Comparison of ENCODE assay signal across 23 cellular contexts in genomic region chr3:197606468-197606867, GRCh38. TPM values are rescaled to one million over a fixed set of nuclear protein-coding genes. Genes with fewer than 3 reads are reported as not detected.
"Had no signal": no experiment of that assay in that cellular context is flagged by ENCODE, and none has a peak within 500 bp of the region (broad histone marks: within the 10 kb centered on the region; RNA-seq: fewer than 3 reads in every experiment).

No MANE protein-coding gene starts in this region.

- DNase-seq: activated CD4-positive, alpha-beta memory T cell treated with anti-CD3 and anti-CD28 coated beads for 36 hours; activated CD4-positive, alpha-beta T cell treated with anti-CD3 and anti-CD28 coated beads for 36 hours; activated CD4-positive, alpha-beta T cell treated with anti-CD3 and anti-CD28 coated beads, Interleukin-2, amount 10 ng/mL, durations not matched to agents 24 days and 14 days; activated CD4-positive, CD25-positive, alpha-beta regulatory T cell; activated CD4-positive, CD25-positive, alpha-beta regulatory T cell treated with anti-CD3 and anti-CD28 coated beads, Interleukin-2, amount 50 U/mL, for 72 hours; activated CD8-positive, alpha-beta memory T cell treated with anti-CD3 and anti-CD28 coated beads for 24 hours; activated gamma-delta T cell; activated naive CD4-positive, alpha-beta T cell; activated naive CD4-positive, alpha-beta T cell treated with anti-CD3 and anti-CD28 coated beads, Interleukin-2, amount 10 ng/mL, durations not matched to agents 7 days and 5 days; activated naive CD8-positive, alpha-beta T cell treated with anti-CD3 and anti-CD28 coated beads, Interleukin-2, amount 10 ng/mL, durations not matched to agents 7 days and 5 days; activated T-cell treated with anti-CD3 and anti-CD28 coated beads, Interleukin-2, amount 50 U/mL, for 48 hours; central memory CD4-positive, alpha-beta T cell; cerebellar nuclear complex; colonic mucosa; effector CD8-positive, alpha-beta T cell; head of caudate nucleus; T-helper 2 cell had no signal

- H3K4me1 ChIP-seq: ascending aorta, breast epithelium, colonic mucosa had no signal

- H3K4me3 ChIP-seq: ascending aorta, breast epithelium, cardiac muscle cell, colonic mucosa had no signal

- H3K27ac ChIP-seq: ascending aorta, breast epithelium, cardiac muscle cell, colonic mucosa had no signal

- ATAC-seq: activated CD4-positive, alpha-beta T cell treated with anti-CD3 and anti-CD28 coated beads for 36 hours; activated naive CD4-positive, alpha-beta T cell treated with anti-CD3 and anti-CD28 coated beads, Interleukin-2, amount 50 U/mL, for 72 hours; esophagus mucosa had no signal

- H3K9me3 Mint-ChIP-seq: activated CD4-positive, alpha-beta memory T cell treated with anti-CD3 and anti-CD28 coated beads for 36 hours; activated naive CD4-positive, alpha-beta T cell treated with anti-CD3 and anti-CD28 coated beads, Interleukin-2, amount 10 ng/mL, durations not matched to agents 7 days and 5 days had no signal

- H3K9me3 ChIP-seq: ascending aorta, breast epithelium, colonic mucosa had no signal

- H3K27me3 ChIP-seq: ascending aorta, breast epithelium, cardiac muscle cell, colonic mucosa had no signal

- H3K4me3 Mint-ChIP-seq: activated CD4-positive, alpha-beta memory T cell treated with anti-CD3 and anti-CD28 coated beads for 36 hours; activated CD4-positive, alpha-beta T cell treated with anti-CD3 and anti-CD28 coated beads for 36 hours; activated CD4-positive, alpha-beta T cell treated with anti-CD3 and anti-CD28 coated beads, Interleukin-2, amount 10 ng/mL, durations not matched to agents 24 days and 14 days; activated naive CD4-positive, alpha-beta T cell treated with anti-CD3 and anti-CD28 coated beads, Interleukin-2, amount 10 ng/mL, durations not matched to agents 7 days and 5 days; activated naive CD8-positive, alpha-beta T cell treated with anti-CD3 and anti-CD28 coated beads, Interleukin-2, amount 10 ng/mL, durations not matched to agents 7 days and 5 days; brain had no signal

- H3K27me3 Mint-ChIP-seq: activated CD4-positive, alpha-beta memory T cell treated with anti-CD3 and anti-CD28 coated beads for 36 hours; activated CD4-positive, alpha-beta T cell treated with anti-CD3 and anti-CD28 coated beads for 36 hours; activated CD4-positive, alpha-beta T cell treated with anti-CD3 and anti-CD28 coated beads, Interleukin-2, amount 10 ng/mL, durations not matched to agents 24 days and 14 days; activated naive CD4-positive, alpha-beta T cell treated with anti-CD3 and anti-CD28 coated beads, Interleukin-2, amount 10 ng/mL, durations not matched to agents 7 days and 5 days; activated naive CD8-positive, alpha-beta T cell treated with anti-CD3 and anti-CD28 coated beads, Interleukin-2, amount 10 ng/mL, durations not matched to agents 7 days and 5 days had no signal

- H3K36me3 ChIP-seq: colonic mucosa had no signal

- H3K27ac Mint-ChIP-seq: activated CD4-positive, alpha-beta memory T cell treated with anti-CD3 and anti-CD28 coated beads for 36 hours; activated CD4-positive, alpha-beta T cell treated with anti-CD3 and anti-CD28 coated beads for 36 hours; activated CD4-positive, alpha-beta T cell treated with anti-CD3 and anti-CD28 coated beads, Interleukin-2, amount 10 ng/mL, durations not matched to agents 24 days and 14 days; activated naive CD8-positive, alpha-beta T cell treated with anti-CD3 and anti-CD28 coated beads, Interleukin-2, amount 10 ng/mL, durations not matched to agents 7 days and 5 days; brain had no signal

- H3K4me1 Mint-ChIP-seq: brain had no signal

RNA-seq across cellular contexts. Expression of gene BDH1, which starts 50.7 kb away (rescaled TPM):
- total RNA-seq: ascending aorta had no signal
